10 cellular contexts compared by ENCODE assay signal in the genomic region with DNA sequence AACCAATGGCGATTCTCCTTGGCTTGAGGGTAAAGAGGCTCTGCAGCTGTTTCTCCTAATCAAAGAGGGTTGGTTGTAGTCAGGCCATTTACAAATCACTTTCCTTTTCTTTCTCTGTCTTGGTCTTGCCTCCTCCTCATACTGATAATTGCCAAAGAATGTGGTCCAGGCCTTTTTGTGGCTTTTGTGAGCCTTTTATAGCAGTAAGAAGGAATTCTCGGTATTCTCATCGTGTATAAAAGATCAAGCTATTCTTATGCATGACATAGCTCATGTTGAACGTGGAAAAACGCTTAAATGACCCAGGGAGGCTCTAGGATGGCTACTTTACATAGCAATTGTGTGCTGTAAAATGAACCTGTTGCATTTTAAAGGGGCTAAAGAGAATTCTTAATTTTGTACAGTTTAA.
A peak's percentile ranks its signal among the peaks of the same experiment; 100 is the strongest.
DNase-seq lines count a peak whose midpoint lies in the region; ATAC-seq and TF ChIP-seq lines count a peak whose summit lies in the region.
"Had no signal": no experiment of that assay in that cellular context is flagged by ENCODE, and none has a peak within 500 bp of the region (broad histone marks: within the 10 kb centered on the region; RNA-seq: fewer than 3 reads in every experiment).

No MANE protein-coding gene starts in this region.

- POLR2A ChIA-PET in AG04450 (lab: Yijun Ruan, JAX): interaction anchor here (0.5 to 1.6 kb wide), 4 partner anchors 20 to 99 kb away, joined by 3 to 6 read pairs (median 4); no protein-coding TSS in a partner anchor

- no peak overlapping the region for H2AFZ ChIP-seq in hepatocyte

- H3K27ac ChIP-seq in AG04450 (ENCODE audit: low read depth, low read length) (peak overlapping the region; percentile 71), hepatocyte (no peak overlapping the region)

- DNase-seq in AG04450 (ENCODE audit: low read depth, low spot score) (peak; percentile 79), HK-2 (ENCODE audit: unreplicated experiment) (peak; percentile 14), astrocyte of the cerebellum (ENCODE audit: low read depth) (peak; percentile 93), kidney tubule cell (ENCODE audit: low spot score) (peak; percentile 74), RPMI8226 (no peak), hepatocyte (ENCODE audit: low spot score) (no peak)
- DNase-seq: erythroblast, MV-4-11 had no signal

- H3K4me3 ChIP-seq in AG04450 (ENCODE audit: low read depth, low read length): no peak overlapping the region
- H3K4me3 ChIP-seq in astrocyte of the cerebellum (ENCODE audit: low read depth, low read length): no peak overlapping the region
- no peak overlapping the region for H3K4me3 ChIP-seq in hepatocyte

- H3K9me3 ChIP-seq in AG04450 (ENCODE audit: control insufficient read depth, insufficient read depth, low read length) (no peaks in the 10 kb centered on the region), hepatocyte (ENCODE audit: low read depth) (no peaks in the 10 kb centered on the region)

- TF ChIP-seq CTCF in AG04450 (IDR thresholded peaks at IDR 0.05; ENCODE audit: low read depth, low read length) (no peak), astrocyte of the cerebellum (IDR thresholded peaks at IDR 0.05; ENCODE audit: low read depth, low read length, missing control alignments) (no peak), hepatocyte (IDR thresholded peaks at IDR 0.05; ENCODE audit: poor library complexity) (no peak)

- no peaks in the 10 kb centered on the region for H3K36me3 ChIP-seq in hepatocyte (replicated peaks; ENCODE audit: insufficient read depth, low read depth)

- no peak overlapping the region for H3K4me2 ChIP-seq in hepatocyte

- H3K4me1 ChIP-seq in hepatocyte (ENCODE audit: insufficient read depth): no peaks in the 10 kb centered on the region

- H3K79me2 ChIP-seq in hepatocyte: no peaks in the 10 kb centered on the region

- CTCF ChIA-PET in AG04450 (lab: Charles Lee): interaction anchor here (0.5 to 2.0 kb wide), 7 partner anchors 22 to 811 kb away, joined by 3 to 13 read pairs (median 3); no protein-coding TSS in a partner anchor

- ATAC-seq in HG02870 (IDR thresholded peaks at IDR 0.05; ENCODE audit: unreplicated experiment) (no peak), GM21447 (IDR thresholded peaks at IDR 0.05; ENCODE audit: unreplicated experiment) (no peak)

- in situ Hi-C loops in astrocyte of the cerebellum (cut with HindIII; ENCODE audit: low sequenced_read_pairs): no loop called here

- WGBS in hepatocyte (ENCODE audit: low lambda C conversion rate, missing lambda C conversion rate): 38% methylated on average over 5 of the region's 5 CpGs

- H3K9me2 ChIP-seq in hepatocyte (replicated peaks; ENCODE audit: insufficient read depth): no peaks in the 10 kb centered on the region

- H4K20me1 ChIP-seq in hepatocyte (ENCODE audit: insufficient read depth, poor library complexity, severe bottlenecking): no peaks in the 10 kb centered on the region

- H3K27me3 ChIP-seq in AG04450 (ENCODE audit: control insufficient read depth, insufficient read depth, low read length): no peaks in the 10 kb centered on the region
- H3K27me3 ChIP-seq in hepatocyte: no peaks in the 10 kb centered on the region

Comparison
In these comparisons a context has a peak if more than half of its experiments do, and no peak if none do; other contexts are left out.
1. DNase-seq: peak in AG04450 (single experiment), HK-2 (single experiment), astrocyte of the cerebellum (single experiment) and kidney tubule cell (single experiment); none in RPMI8226 (single experiment) and hepatocyte (single experiment).